ENCODE assay signal across 21 cellular contexts in the genomic region with DNA sequence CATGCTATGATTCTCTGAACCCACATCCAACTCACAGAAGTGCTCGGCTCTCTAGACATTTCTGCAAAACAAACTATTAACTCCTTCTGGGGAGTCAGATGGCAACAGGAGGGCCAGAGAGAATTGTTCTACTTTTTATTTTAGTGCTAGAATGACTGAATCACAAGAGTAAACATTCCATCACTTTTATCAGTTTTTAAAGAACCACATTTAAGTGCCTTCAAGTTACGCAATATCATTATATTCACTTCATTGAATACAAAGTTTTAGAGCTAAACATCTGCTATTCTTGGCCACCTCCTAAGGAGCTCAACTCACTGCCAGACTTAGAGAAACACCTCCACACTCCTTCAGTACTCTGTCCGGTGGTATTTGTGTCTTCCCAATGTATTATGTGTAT. TPM values are rescaled to one million over a fixed set of nuclear protein-coding genes. Genes with fewer than 3 reads are reported as not detected.
DNase-seq lines count a peak whose midpoint lies in the region; ATAC-seq and TF ChIP-seq lines count a peak whose summit lies in the region.
"Had no signal": no experiment of that assay in that cellular context is flagged by ENCODE, and none has a peak within 500 bp of the region (broad histone marks: within the 10 kb centered on the region; RNA-seq: fewer than 3 reads in every experiment).

No MANE protein-coding gene starts in this region.

- 63% methylated on average over 3 of the region's 3 CpGs for WGBS in right cardiac atrium

- H3K4me1 ChIP-seq in right cardiac atrium (ENCODE audit: control insufficient read depth, insufficient read depth, low read length) (no peaks in the 10 kb centered on the region), vagina (no peaks in the 10 kb centered on the region)
- H3K4me1 ChIP-seq: ascending aorta, lower lobe of right lung had no signal

- TF ChIP-seq CTCF in fibroblast of pulmonary artery (IDR thresholded peaks at IDR 0.05; ENCODE audit: low read length, missing control alignments) (no peak), vagina (IDR thresholded peaks at IDR 0.05) (no peak)

- ATAC-seq in Right ventricle myocardium superior (ENCODE audit: poor library complexity) = peak; percentile 36
- ATAC-seq in right cardiac atrium = no peak
- ATAC-seq in GM18873 (IDR thresholded peaks at IDR 0.05; ENCODE audit: low FRiP score, unreplicated experiment) = no peak
- ATAC-seq: lower lobe of right lung had no signal

- H3K27ac ChIP-seq in right cardiac atrium (ENCODE audit: low read length) (no peak overlapping the region), vagina (no peak overlapping the region)
- H3K27ac ChIP-seq: ascending aorta, lower lobe of right lung, transverse colon had no signal

- H3K9me3 ChIP-seq in right cardiac atrium (ENCODE audit: control insufficient read depth, low read length) = no peaks in the 10 kb centered on the region
- no peaks in the 10 kb centered on the region for H3K9me3 ChIP-seq in vagina
- H3K9me3 ChIP-seq: ascending aorta, lower lobe of right lung, transverse colon had no signal

- TF ChIP-seq POLR2A in vagina (IDR thresholded peaks at IDR 0.05) = no peak

- H3K27me3 ChIP-seq in right cardiac atrium (ENCODE audit: control insufficient read depth, insufficient read depth) = no peaks in the 10 kb centered on the region
- no peaks in the 10 kb centered on the region for H3K27me3 ChIP-seq in vagina
- H3K27me3 ChIP-seq: ascending aorta, transverse colon had no signal

- H3K4me3 ChIP-seq in right cardiac atrium (ENCODE audit: low read length) (no peak overlapping the region), fibroblast of pulmonary artery (replicated peaks; ENCODE audit: low read depth, low read length) (no peak overlapping the region), vagina (no peak overlapping the region)
- H3K4me3 ChIP-seq: ascending aorta, lower lobe of right lung, transverse colon had no signal

- DNase-seq in Right ventricle myocardium superior (no peak), right cardiac atrium (no peak), amniotic epithelial cell (ENCODE audit: low read depth) (peak; percentile 71), fibroblast of pulmonary artery (ENCODE audit: low read depth) (peak; percentile 83), superior temporal gyrus (ENCODE audit: extremely low spot score) (peak; percentile 10), EL (no peak), vagina (ENCODE audit: extremely low spot score in 2 of 2) (no peak)
- DNase-seq: 8988T; activated CD4-positive, alpha-beta T cell treated with anti-CD3 and anti-CD28 coated beads, Interleukin-2, amount 50 U/mL, for 1 hour; DMS53; effector CD8-positive, alpha-beta T cell; GDM1; islet precursor cell; lower lobe of right lung; NCI-H1436 treated with DMSO at 0.1 percent for 48 hours; NCI-H2171 treated with DMSO at 0.1 percent for 48 hours; NCI-H69; posterior cingulate gyrus; transverse colon had no signal

- no peaks in the 10 kb centered on the region for H3K36me3 ChIP-seq in vagina
- H3K36me3 ChIP-seq: ascending aorta, lower lobe of right lung, transverse colon had no signal

- intact Hi-C loops in Right ventricle myocardium superior (cut with DNase I) (no loop called here), right cardiac atrium (cut with DNase I) (no loop called here), vagina (cut with DNase I) (no loop called here)

RNA-seq across cellular contexts. Expression of gene B4GALT6, which starts 22.4 kb away (rescaled TPM):
- total RNA-seq in Right ventricle myocardium superior = 7.4 TPM
- total RNA-seq in right cardiac atrium = 10 to 100 TPM in 3 of 4 donors, 1 to 10 TPM in 1; 7.2 to 12.9 (median 11.0) TPM
- 4.1 TPM for polyA plus RNA-seq in right cardiac atrium
- total RNA-seq in vagina = 2.5 TPM

Comparison
In these comparisons a context has a peak if more than half of its experiments do, and no peak if none do; other contexts are left out.
1. DNase-seq: peak in amniotic epithelial cell (single experiment), fibroblast of pulmonary artery (single experiment) and superior temporal gyrus (single experiment); none in Right ventricle myocardium superior (single experiment), right cardiac atrium (0 of 3), EL (single experiment) and vagina (0 of 2).